In the genomic region with DNA sequence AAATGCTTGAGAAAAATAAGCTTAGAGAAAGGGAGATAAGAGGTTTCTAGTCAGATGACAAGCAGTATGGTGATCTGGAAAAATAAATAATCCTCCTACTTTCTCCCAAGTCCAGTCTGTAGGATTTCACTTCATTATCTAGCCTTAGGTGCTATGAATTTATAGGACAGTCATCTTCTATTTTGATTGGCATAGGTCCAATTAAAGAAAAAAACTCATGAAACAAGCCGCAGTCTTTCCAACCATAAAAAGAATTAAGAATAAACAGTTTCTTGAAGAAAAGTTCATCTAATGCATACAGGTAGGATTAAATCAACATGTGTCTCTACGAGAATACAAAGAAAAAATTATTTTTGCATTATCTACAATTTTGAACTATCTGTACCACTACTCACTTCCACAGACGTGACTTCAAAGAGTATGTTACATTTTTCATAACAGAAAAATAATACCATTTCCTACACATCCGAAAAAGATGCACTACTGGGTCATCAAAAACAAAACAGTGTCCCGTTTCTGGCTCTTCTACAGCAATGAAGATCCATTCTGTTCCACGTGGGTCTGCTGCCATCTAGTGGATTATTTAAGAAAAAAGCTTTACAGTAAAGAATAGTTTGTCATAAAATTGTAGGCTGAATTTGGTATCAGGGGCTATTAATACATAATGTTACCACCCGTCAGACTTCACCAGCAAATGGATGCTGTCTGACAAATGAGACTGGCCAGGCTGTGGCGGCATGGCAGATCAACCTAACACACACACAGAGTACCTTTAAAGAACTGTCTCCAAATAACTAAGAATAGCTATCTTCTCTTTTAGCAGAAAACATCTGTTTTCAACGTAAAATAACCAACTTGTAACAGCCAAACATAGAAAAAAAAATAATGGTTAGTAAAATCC, we compare ENCODE assay signal across 8 cellular contexts. TPM values are rescaled to one million over a fixed set of nuclear protein-coding genes. Genes with fewer than 3 reads are reported as not detected.
DNase-seq lines count a peak whose midpoint lies in the region; ATAC-seq, FAIRE-seq and TF ChIP-seq lines count a peak whose summit lies in the region.

No MANE protein-coding gene starts in this region.

- no peaks in the 10 kb centered on the region for H3K9me3 Mint-ChIP-seq in CD4-positive, alpha-beta T cell
- H3K9me3 Mint-ChIP-seq in WTC11: no peaks in the 10 kb centered on the region
- H3K9me3 Mint-ChIP-seq in naive B cell: peaks cover 0 to 4% (median 0%) of the 10 kb centered on the region in 7 donors

- no peaks in the 10 kb centered on the region for H3K9me1 ChIP-seq in endothelial cell of umbilical vein (replicated peaks; ENCODE audit: control insufficient read depth, extremely low read depth, insufficient read depth, low read length)

- peak; percentile 67 for ATAC-seq in CD4-positive, alpha-beta T cell (ENCODE audit: poor library complexity)
- peak; percentile 75 for ATAC-seq in GM18861 (IDR thresholded peaks at IDR 0.05; ENCODE audit: unreplicated experiment)
- peak; percentile 62 for ATAC-seq in HG03066 (IDR thresholded peaks at IDR 0.05; ENCODE audit: low read depth, unreplicated experiment)
- ATAC-seq in WTC11: peak; percentile 70
- peak; percentile 86 to 89 for ATAC-seq in naive B cell (ENCODE audit: low read depth in 2 of 2)

- H3K9ac ChIP-seq in endothelial cell of umbilical vein (replicated peaks; ENCODE audit: extremely low read depth, insufficient read depth, low read length): no peak overlapping the region

- H3K9me3 ChIP-seq in CD4-positive, alpha-beta T cell (ENCODE audit: control insufficient read depth, low read length): no peaks in the 10 kb centered on the region
- H3K9me3 ChIP-seq in endothelial cell of umbilical vein (replicated peaks; ENCODE audit: control insufficient read depth, insufficient read depth, low read length) (no peaks in the 10 kb centered on the region), vagina (no peaks in the 10 kb centered on the region)

- no peak overlapping the region for H3K4me2 ChIP-seq in endothelial cell of umbilical vein (ENCODE audit: insufficient read depth, low read length)

- H3K4me1 Mint-ChIP-seq in CD4-positive, alpha-beta T cell (ENCODE audit: low read depth): peaks cover 26% of the 10 kb centered on the region
- H3K4me1 Mint-ChIP-seq in WTC11 (no peaks in the 10 kb centered on the region), naive B cell (peaks cover 70 to 85% (median 77%) of the 10 kb centered on the region in 3 donors)

- no peak overlapping the region for H3K27ac Mint-ChIP-seq in CD4-positive, alpha-beta T cell
- H3K27ac Mint-ChIP-seq in WTC11 (no peak overlapping the region), naive B cell (peak overlapping the region; percentile 35 to 96 (median 65))

- POLR2A ChIA-PET in CD4-positive, alpha-beta T cell (lab: Charles Lee): interaction anchor here (1.4 to 1.5 kb wide), 2 partner anchors 13 to 204 kb away, joined by 5 to 6 read pairs; no protein-coding TSS in a partner anchor
- POLR2A ChIA-PET in WTC11 (lab: Charles Lee): interaction anchor here (0.7 kb wide), 1 partner anchor 29 kb away, joined by 3 read pairs; the partner anchor contains the start of gene STX7
- POLR2A ChIA-PET in endothelial cell of umbilical vein (lab: Charles Lee): no interaction called here

- H3K36me3 ChIP-seq in endothelial cell of umbilical vein (ENCODE audit: control insufficient read depth in 2 of 2, extremely low read depth in 1 of 2, insufficient read depth in 2 of 2, low read length in 2 of 2): no peaks in the 10 kb centered on the region
- no peaks in the 10 kb centered on the region for H3K36me3 ChIP-seq in vagina

- H3K27me3 ChIP-seq in CD4-positive, alpha-beta T cell (ENCODE audit: control insufficient read depth, insufficient read depth, low read length): no peaks in the 10 kb centered on the region
- H3K27me3 ChIP-seq in endothelial cell of umbilical vein (ENCODE audit: control insufficient read depth in 2 of 2, insufficient read depth in 2 of 2, low read length in 2 of 2): no peaks in the 10 kb centered on the region
- H3K27me3 ChIP-seq in vagina: no peaks in the 10 kb centered on the region

- CTCF ChIA-PET in CD4-positive, alpha-beta T cell (lab: Charles Lee): interaction anchor here (0.6 to 5.8 kb wide), 7 partner anchors 9 to 205 kb away, joined by 3 to 63 read pairs (median 4); no protein-coding TSS in a partner anchor
- CTCF ChIA-PET in WTC11 (lab: Charles Lee) (interaction anchor here (0.5 to 1.8 kb wide), 16 partner anchors 9 to 231 kb away, joined by 3 to 32 read pairs (median 4); partner anchors contain the start of gene STX7), endothelial cell of umbilical vein (lab: Charles Lee) (interaction anchor here (0.6 to 8.3 kb wide), 47 partner anchors 10 to 789 kb away, joined by 3 to 254 read pairs (median 5); partner anchors contain the start of gene STX7)

- peak; percentile 90 for TF ChIP-seq CTCF in CD4-positive, alpha-beta T cell (IDR thresholded peaks at IDR 0.05)
- TF ChIP-seq CTCF in WTC11 (IDR thresholded peaks at IDR 0.05) (peak; percentile 63), endothelial cell of umbilical vein (IDR thresholded peaks at IDR 0.05; ENCODE audit: extremely low read depth in 1 of 2, insufficient read depth in 1 of 2, low read depth in 1 of 2, low read length in 2 of 2) (peak; percentile 46 to 48), vagina (IDR thresholded peaks at IDR 0.05) (peak; percentile 69 to 87 (median 76))

- H3K4me3 ChIP-seq in endothelial cell of umbilical vein (replicated peaks in 1 of 3; ENCODE audit: insufficient read depth in 1 of 3, low read depth in 1 of 3, low read length in 3 of 3): no peak overlapping the region
- no peak overlapping the region for H3K4me3 ChIP-seq in vagina

- no peak for FAIRE-seq in endothelial cell of umbilical vein (lab: Jason Lieb, UNC)

- H3K4me3 Mint-ChIP-seq in CD4-positive, alpha-beta T cell: no peak overlapping the region
- no peak overlapping the region for H3K4me3 Mint-ChIP-seq in WTC11
- peak overlapping the region; percentile 3 to 75 (median 60) for H3K4me3 Mint-ChIP-seq in naive B cell

- no peaks in the 10 kb centered on the region for H3K27me3 Mint-ChIP-seq in CD4-positive, alpha-beta T cell
- no peaks in the 10 kb centered on the region for H3K27me3 Mint-ChIP-seq in WTC11 (ENCODE audit: low read depth)
- H3K27me3 Mint-ChIP-seq in naive B cell: no peaks in the 10 kb centered on the region

- dilution Hi-C loops in endothelial cell of umbilical vein (cut with MboI; ENCODE audit: extremely low pct_ligation_motif_present, low sequenced_read_pairs): no loop called here

- H3K36me3 Mint-ChIP-seq in CD4-positive, alpha-beta T cell (ENCODE audit: low read depth): no peaks in the 10 kb centered on the region
- H3K36me3 Mint-ChIP-seq in WTC11 (no peaks in the 10 kb centered on the region), naive B cell (peaks cover 7 to 43% of the 10 kb centered on the region in 2 donors)

- no TSS peak for BruUV-seq in endothelial cell of umbilical vein (replicated peaks; lab: Mats Ljungman, UMichigan)

- DNase-seq in CD4-positive, alpha-beta T cell: peak in 7 of 10 experiments; percentile 3 to 23 (median 20)
- peak; percentile 61 for DNase-seq in NCI-H2107 treated with DMSO at 0.1 percent for 48 hours (lab: John Stamatoyannopoulos, UW; ENCODE audit: unreplicated experiment)
- DNase-seq in WTC11 (ENCODE audit: low spot score): no peak
- DNase-seq in endothelial cell of umbilical vein (ENCODE audit: low read depth, low spot score): peak; percentile 71
- DNase-seq in naive B cell: peak; percentile 68
- no peak for DNase-seq in vagina (ENCODE audit: extremely low spot score in 2 of 2)

- H2AFZ ChIP-seq in endothelial cell of umbilical vein (ENCODE audit: low read depth, low read length): no peak overlapping the region

- H3K4me1 ChIP-seq in endothelial cell of umbilical vein (ENCODE audit: control insufficient read depth, extremely low read depth, insufficient read depth, low read length) (no peaks in the 10 kb centered on the region), vagina (peaks cover 19% of the 10 kb centered on the region)

- TF ChIP-seq POLR2A in endothelial cell of umbilical vein (IDR thresholded peaks at IDR 0.05; ENCODE audit: low read depth, low read length): no peak
- no peak for TF ChIP-seq POLR2A in vagina (IDR thresholded peaks at IDR 0.05)

- H4K20me1 ChIP-seq in endothelial cell of umbilical vein (replicated peaks; ENCODE audit: control insufficient read depth, extremely low read depth, insufficient read depth, low read length): peaks cover 3% of the 10 kb centered on the region

- peaks cover 24% of the 10 kb centered on the region for H3K79me2 ChIP-seq in endothelial cell of umbilical vein (ENCODE audit: control insufficient read depth, insufficient read depth, low read length)

- intact Hi-C loops in CD4-positive, alpha-beta T cell (cut with DNase I, micrococcal nuclease): loop anchor here (1.0 to 10.0 kb wide), 5 partner anchors 184 to 1599 kb away; no protein-coding TSS in a partner anchor
- intact Hi-C loops in endothelial cell of umbilical vein (cut with micrococcal nuclease) (loop anchor here (1.0 to 2.0 kb wide), 3 partner anchors 184 to 569 kb away; no protein-coding TSS in a partner anchor), vagina (cut with DNase I) (loop anchor here (10.0 kb wide), 1 partner anchor 189 kb away; no protein-coding TSS in a partner anchor)

- no peak overlapping the region for H3K27ac ChIP-seq in CD4-positive, alpha-beta T cell (ENCODE audit: low read depth, low read length)
- H3K27ac ChIP-seq in endothelial cell of umbilical vein (ENCODE audit: insufficient read depth, low read depth, low read length): no peak overlapping the region
- no peak overlapping the region for H3K27ac ChIP-seq in vagina

RNA-seq across cellular contexts. Expression of gene STX7, which starts 28.9 kb away (rescaled TPM):
- total RNA-seq in CD4-positive, alpha-beta T cell: 1 to 10 TPM; 4.3 to 5.9 TPM
- total RNA-seq in WTC11 (2021): 25.6 to 30.4 TPM (median 26.5 TPM) in 3 replicates
- 42.5 and 45.5 TPM in 2 replicates for total RNA-seq in endothelial cell of umbilical vein
- polyA plus RNA-seq in endothelial cell of umbilical vein: 9.2 and 13.4 TPM in 2 replicates
- 23.1 and 24.0 TPM in 2 replicates for polyA plus RNA-seq in endothelial cell of umbilical vein (2011; cell fraction: cytosol; rRNA removed)
- polyA plus RNA-seq in endothelial cell of umbilical vein (2011; cell fraction: nucleus; rRNA removed): 25.6 and 31.9 TPM in 2 replicates
- 39.9 and 43.9 TPM in 2 replicates for polyA plus RNA-seq in endothelial cell of umbilical vein (2012)
- 39.6 and 39.8 TPM in 2 replicates for polyA minus RNA-seq in endothelial cell of umbilical vein
- polyA minus RNA-seq in endothelial cell of umbilical vein (2011; cell fraction: cytosol; rRNA and poly(A)+ RNA removed): 5.1 TPM
- polyA minus RNA-seq in endothelial cell of umbilical vein (2011; cell fraction: nucleus; rRNA and poly(A)+ RNA removed): 29.2 and 38.3 TPM in 2 replicates
- 100 to 1,000 TPM; 141 to 257 (median 207) TPM for polyA plus RNA-seq in naive B cell (ENCODE audit: low read depth in 6 of 6)
- 26.8 TPM for total RNA-seq in vagina

RNA-seq across cellular contexts. Expression of gene TAAR9, which starts 54.0 kb away (rescaled TPM):
- not detected for total RNA-seq in CD4-positive, alpha-beta T cell
- total RNA-seq in WTC11 (2021) (not detected in 3 replicates), endothelial cell of umbilical vein (not detected in 2 replicates), vagina (not detected)
- polyA plus RNA-seq in endothelial cell of umbilical vein (not detected in 2 replicates), naive B cell (ENCODE audit: low read depth in 6 of 6) (not detected)
- not detected in 2 replicates for polyA plus RNA-seq in endothelial cell of umbilical vein (2011; cell fraction: cytosol; rRNA removed)
- not detected in 2 replicates for polyA plus RNA-seq in endothelial cell of umbilical vein (2011; cell fraction: nucleus; rRNA removed)
- polyA plus RNA-seq in endothelial cell of umbilical vein (2012): not detected in 2 replicates
- polyA minus RNA-seq in endothelial cell of umbilical vein: not detected in 2 replicates
- polyA minus RNA-seq in endothelial cell of umbilical vein (2011; cell fraction: cytosol; rRNA and poly(A)+ RNA removed): not detected
- not detected in 2 replicates for polyA minus RNA-seq in endothelial cell of umbilical vein (2011; cell fraction: nucleus; rRNA and poly(A)+ RNA removed)

Comparison
In these comparisons a context has a peak if more than half of its experiments do, and no peak if none do; other contexts are left out.
1. DNase-seq: peak in CD4-positive, alpha-beta T cell (7 of 10), NCI-H2107 treated with DMSO at 0.1 percent for 48 hours (single experiment), endothelial cell of umbilical vein (single experiment) and naive B cell (single experiment); none in WTC11 (single experiment) and vagina (0 of 2).
2. H3K27ac Mint-ChIP-seq: peak in naive B cell (6 of 6); none in CD4-positive, alpha-beta T cell (single experiment) and WTC11 (single experiment).
3. H3K4me3 Mint-ChIP-seq: peak in naive B cell (8 of 8); none in CD4-positive, alpha-beta T cell (single experiment) and WTC11 (single experiment).
4. Peak in every context shown above with its lines, with median percentiles within 50 percentile points of each other: ATAC-seq and CTCF ChIP-seq.